ENCODE assay signal across 3 cellular contexts in the genomic region with DNA sequence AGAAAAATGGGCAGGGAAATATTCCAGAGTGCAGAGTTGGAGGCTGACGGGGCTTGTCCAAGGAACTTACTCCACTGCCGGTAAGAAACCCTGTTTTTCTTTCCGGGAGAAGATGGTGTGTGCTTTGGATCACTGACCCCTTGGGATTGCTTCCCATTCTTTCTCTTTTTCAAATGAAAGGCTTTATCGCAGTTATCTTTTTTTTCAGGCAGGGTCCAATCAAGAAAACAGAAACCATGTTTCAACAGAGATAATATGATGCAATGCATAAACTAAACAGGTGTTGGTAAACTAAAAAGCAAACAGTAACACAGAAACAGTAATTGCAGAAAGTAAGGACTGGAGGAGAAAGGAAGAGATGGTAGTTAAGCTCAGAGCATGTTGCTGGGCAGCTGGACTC.
TF ChIP-seq lines count a peak whose summit lies in the region.

No MANE protein-coding gene starts in this region.

TF ChIP-seq in IMR-90, 13 proteins besides CTCF, POLR2A, EP300 and RAD21:
- TF ChIP-seq SMC3 (IDR thresholded peaks at IDR 0.05; ENCODE audit: low read depth, low read length) (no peak), CEBPB (IDR thresholded peaks at IDR 0.05; ENCODE audit: low read depth, low read length) (0 out of 2 replicates have a peak, but pooled peaks have one; percentile 8)
TF ChIP-seq in IMR-90: peak in this region for 1.

TF ChIP-seq in K562, 482 proteins besides CTCF, POLR2A, EP300 and RAD21:
- TF ChIP-seq YY1 (IDR thresholded peaks at IDR 0.05; ENCODE audit: borderline replicate concordance in 1 of 3, control insufficient read depth in 1 of 3, extremely low read depth in 1 of 3, insufficient read depth in 3 of 3, insufficient read length in 1 of 3, insufficient replicate concordance in 2 of 3, low read depth in 1 of 3, low read length in 2 of 3): no peak
- TF ChIP-seq, protein P1, sequence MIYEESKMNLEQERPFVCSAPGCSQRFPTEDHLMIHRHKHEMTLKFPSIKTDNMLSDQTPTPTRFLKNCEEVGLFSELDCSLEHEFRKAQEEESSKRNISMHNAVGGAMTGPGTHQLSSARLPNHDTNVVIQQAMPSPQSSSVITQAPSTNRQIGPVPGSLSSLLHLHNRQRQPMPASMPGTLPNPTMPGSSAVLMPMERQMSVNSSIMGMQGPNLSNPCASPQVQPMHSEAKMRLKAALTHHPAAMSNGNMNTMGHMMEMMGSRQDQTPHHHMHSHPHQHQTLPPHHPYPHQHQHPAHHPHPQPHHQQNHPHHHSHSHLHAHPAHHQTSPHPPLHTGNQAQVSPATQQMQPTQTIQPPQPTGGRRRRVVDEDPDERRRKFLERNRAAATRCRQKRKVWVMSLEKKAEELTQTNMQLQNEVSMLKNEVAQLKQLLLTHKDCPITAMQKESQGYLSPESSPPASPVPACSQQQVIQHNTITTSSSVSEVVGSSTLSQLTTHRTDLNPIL (CRISPR knock-in tag; IDR thresholded peaks at IDR 0.05): no peak
- no peak for TF ChIP-seq EZH2 (IDR thresholded peaks at IDR 0.05; ENCODE audit: borderline replicate concordance, low read depth, low read length)
- TF ChIP-seq CEBPB (tag; IDR thresholded peaks at IDR 0.05): peak; percentile 14; the same call in 1 of the 2 replicates
- no peak for TF ChIP-seq CEBPG (CRISPR knock-in tag; IDR thresholded peaks at IDR 0.05)
- peak in 1 of 2 experiments; percentile 55; a peak in 1 of 4 replicates for TF ChIP-seq CEBPG (tag; conservative IDR thresholded peaks at IDR 0.05 in 1 of 2, IDR thresholded peaks at IDR 0.05 in 1 of 2)
TF ChIP-seq in K562: peak in this region for 2.

TF ChIP-seq in liver, 16 proteins besides CTCF, POLR2A, EP300 and RAD21:
- peak; percentile 9 to 21 for TF ChIP-seq RXRA (IDR thresholded peaks at IDR 0.05)
- TF ChIP-seq, protein P2, sequence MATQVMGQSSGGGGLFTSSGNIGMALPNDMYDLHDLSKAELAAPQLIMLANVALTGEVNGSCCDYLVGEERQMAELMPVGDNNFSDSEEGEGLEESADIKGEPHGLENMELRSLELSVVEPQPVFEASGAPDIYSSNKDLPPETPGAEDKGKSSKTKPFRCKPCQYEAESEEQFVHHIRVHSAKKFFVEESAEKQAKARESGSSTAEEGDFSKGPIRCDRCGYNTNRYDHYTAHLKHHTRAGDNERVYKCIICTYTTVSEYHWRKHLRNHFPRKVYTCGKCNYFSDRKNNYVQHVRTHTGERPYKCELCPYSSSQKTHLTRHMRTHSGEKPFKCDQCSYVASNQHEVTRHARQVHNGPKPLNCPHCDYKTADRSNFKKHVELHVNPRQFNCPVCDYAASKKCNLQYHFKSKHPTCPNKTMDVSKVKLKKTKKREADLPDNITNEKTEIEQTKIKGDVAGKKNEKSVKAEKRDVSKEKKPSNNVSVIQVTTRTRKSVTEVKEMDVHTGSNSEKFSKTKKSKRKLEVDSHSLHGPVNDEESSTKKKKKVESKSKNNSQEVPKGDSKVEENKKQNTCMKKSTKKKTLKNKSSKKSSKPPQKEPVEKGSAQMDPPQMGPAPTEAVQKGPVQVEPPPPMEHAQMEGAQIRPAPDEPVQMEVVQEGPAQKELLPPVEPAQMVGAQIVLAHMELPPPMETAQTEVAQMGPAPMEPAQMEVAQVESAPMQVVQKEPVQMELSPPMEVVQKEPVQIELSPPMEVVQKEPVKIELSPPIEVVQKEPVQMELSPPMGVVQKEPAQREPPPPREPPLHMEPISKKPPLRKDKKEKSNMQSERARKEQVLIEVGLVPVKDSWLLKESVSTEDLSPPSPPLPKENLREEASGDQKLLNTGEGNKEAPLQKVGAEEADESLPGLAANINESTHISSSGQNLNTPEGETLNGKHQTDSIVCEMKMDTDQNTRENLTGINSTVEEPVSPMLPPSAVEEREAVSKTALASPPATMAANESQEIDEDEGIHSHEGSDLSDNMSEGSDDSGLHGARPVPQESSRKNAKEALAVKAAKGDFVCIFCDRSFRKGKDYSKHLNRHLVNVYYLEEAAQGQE (IDR thresholded peaks at IDR 0.05): no peak
- TF ChIP-seq, protein P3, sequence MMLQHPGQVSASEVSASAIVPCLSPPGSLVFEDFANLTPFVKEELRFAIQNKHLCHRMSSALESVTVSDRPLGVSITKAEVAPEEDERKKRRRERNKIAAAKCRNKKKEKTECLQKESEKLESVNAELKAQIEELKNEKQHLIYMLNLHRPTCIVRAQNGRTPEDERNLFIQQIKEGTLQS (IDR thresholded peaks at IDR 0.05): peak; percentile 18
